In the genomic region with DNA sequence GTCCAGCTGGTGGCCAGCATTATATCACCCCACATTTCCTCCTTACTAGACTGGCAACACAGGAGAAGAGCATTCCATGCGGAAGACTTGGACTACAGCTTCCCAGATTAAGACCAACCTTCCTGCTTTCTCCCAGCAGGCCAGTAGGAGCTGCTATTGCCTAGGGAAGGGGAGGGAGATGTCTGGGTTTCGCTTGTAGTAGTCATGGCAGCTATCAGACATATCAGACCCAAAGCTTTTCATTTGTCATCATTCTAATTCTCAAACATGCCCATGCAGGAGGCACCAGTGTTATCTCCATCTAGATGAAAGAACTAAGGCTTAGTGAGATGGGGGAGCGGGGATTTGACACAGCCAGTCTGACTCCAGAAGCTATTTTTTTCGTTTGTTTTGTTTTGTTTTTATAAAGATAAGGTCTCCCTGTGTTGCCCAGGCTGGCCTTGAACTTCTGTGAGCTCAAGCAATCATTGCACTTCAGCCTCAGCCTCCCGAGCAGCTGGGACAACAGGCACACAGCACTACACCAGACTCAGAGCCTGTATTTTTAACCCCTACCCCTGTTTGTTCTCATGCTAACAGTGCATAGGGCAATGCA, we compare ENCODE assay signal across 1 cellular context.
A peak's percentile ranks its signal among the peaks of the same experiment; 100 is the strongest.
TF ChIP-seq lines count a peak whose summit lies in the region.

No MANE protein-coding gene starts in this region.

TF ChIP-seq in HepG2, 621 proteins besides CTCF, POLR2A, EP300 and RAD21 (continued from another document and continues in another):
- TF ChIP-seq, protein P1, sequence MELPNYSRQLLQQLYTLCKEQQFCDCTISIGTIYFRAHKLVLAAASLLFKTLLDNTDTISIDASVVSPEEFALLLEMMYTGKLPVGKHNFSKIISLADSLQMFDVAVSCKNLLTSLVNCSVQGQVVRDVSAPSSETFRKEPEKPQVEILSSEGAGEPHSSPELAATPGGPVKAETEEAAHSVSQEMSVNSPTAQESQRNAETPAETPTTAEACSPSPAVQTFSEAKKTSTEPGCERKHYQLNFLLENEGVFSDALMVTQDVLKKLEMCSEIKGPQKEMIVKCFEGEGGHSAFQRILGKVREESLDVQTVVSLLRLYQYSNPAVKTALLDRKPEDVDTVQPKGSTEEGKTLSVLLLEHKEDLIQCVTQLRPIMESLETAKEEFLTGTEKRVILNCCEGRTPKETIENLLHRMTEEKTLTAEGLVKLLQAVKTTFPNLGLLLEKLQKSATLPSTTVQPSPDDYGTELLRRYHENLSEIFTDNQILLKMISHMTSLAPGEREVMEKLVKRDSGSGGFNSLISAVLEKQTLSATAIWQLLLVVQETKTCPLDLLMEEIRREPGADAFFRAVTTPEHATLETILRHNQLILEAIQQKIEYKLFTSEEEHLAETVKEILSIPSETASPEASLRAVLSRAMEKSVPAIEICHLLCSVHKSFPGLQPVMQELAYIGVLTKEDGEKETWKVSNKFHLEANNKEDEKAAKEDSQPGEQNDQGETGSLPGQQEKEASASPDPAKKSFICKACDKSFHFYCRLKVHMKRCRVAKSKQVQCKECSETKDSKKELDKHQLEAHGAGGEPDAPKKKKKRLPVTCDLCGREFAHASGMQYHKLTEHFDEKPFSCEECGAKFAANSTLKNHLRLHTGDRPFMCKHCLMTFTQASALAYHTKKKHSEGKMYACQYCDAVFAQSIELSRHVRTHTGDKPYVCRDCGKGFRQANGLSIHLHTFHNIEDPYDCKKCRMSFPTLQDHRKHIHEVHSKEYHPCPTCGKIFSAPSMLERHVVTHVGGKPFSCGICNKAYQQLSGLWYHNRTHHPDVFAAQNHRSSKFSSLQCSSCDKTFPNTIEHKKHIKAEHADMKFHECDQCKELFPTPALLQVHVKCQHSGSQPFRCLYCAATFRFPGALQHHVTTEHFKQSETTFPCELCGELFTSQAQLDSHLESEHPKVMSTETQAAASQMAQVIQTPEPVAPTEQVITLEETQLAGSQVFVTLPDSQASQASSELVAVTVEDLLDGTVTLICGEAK (IDR thresholded peaks at IDR 0.05) = no peak
- TF ChIP-seq, protein P1 (CRISPR knock-in tag; IDR thresholded peaks at IDR 0.05) = no peak; the same call in 1 of the 2 replicates
- TF ChIP-seq ZNF18 (CRISPR knock-in tag; IDR thresholded peaks at IDR 0.05; ENCODE audit: insufficient replicate concordance) (no peak), SKI (IDR thresholded peaks at IDR 0.05; ENCODE audit: partially characterized antibody) (peak; percentile 96), FOXA1 (IDR thresholded peaks at IDR 0.05) (no peak), FOXA1 (CRISPR knock-in tag; IDR thresholded peaks at IDR 0.05) (peak; percentile 77), ZNF790 (CRISPR knock-in tag; IDR thresholded peaks at IDR 0.05; ENCODE audit: borderline replicate concordance) (no peak), HMG20A (CRISPR knock-in tag; IDR thresholded peaks at IDR 0.05; ENCODE audit: borderline replicate concordance) (peak; percentile 57; the same call in 1 of the 2 replicates), SNAI1 (CRISPR knock-in tag; IDR thresholded peaks at IDR 0.05; ENCODE audit: borderline replicate concordance) (no peak), CERS6 (CRISPR knock-in tag; IDR thresholded peaks at IDR 0.05) (no peak), ZFP36 (IDR thresholded peaks at IDR 0.05; ENCODE audit: borderline replicate concordance, low read depth, low read length, partially characterized antibody) (no peak), SALL2 (CRISPR knock-in tag; IDR thresholded peaks at IDR 0.05) (no peak; the same call in 1 of the 2 replicates), KDM2A (CRISPR knock-in tag; IDR thresholded peaks at IDR 0.05; ENCODE audit: borderline replicate concordance, low read depth) (peak; percentile 38; the same call in 1 of the 2 replicates), ATRX (CRISPR knock-in tag; IDR thresholded peaks at IDR 0.05; ENCODE audit: borderline replicate concordance) (no peak), ZNF460 (CRISPR knock-in tag; IDR thresholded peaks at IDR 0.05; ENCODE audit: borderline replicate concordance) (peak; percentile 16; the same call in 1 of the 2 replicates), NCOA2 (CRISPR knock-in tag; IDR thresholded peaks at IDR 0.05) (peak; percentile 96), HMGA1 (CRISPR knock-in tag; conservative IDR thresholded peaks at IDR 0.05) (no peak), BHLHE40 (IDR thresholded peaks at IDR 0.05; ENCODE audit: low read length) (peak; percentile 27; the same call in 1 of the 2 replicates), RARG (CRISPR knock-in tag; IDR thresholded peaks at IDR 0.05; ENCODE audit: low read depth) (no peak), ZNF3 (CRISPR knock-in tag; IDR thresholded peaks at IDR 0.05) (no peak; the same call in 1 of the 2 replicates), PPARG (CRISPR knock-in tag; conservative IDR thresholded peaks at IDR 0.05) (peak; percentile 87; the same call in 1 of the 2 replicates), ZKSCAN8 (CRISPR knock-in tag; IDR thresholded peaks at IDR 0.05; ENCODE audit: borderline replicate concordance) (0 out of 2 replicates have a peak, but pooled peaks have one; percentile 48), RXRB (CRISPR knock-in tag; IDR thresholded peaks at IDR 0.05; ENCODE audit: borderline replicate concordance) (peak; percentile 90), ZNF670 (CRISPR knock-in tag; IDR thresholded peaks at IDR 0.05; ENCODE audit: borderline replicate concordance) (peak; percentile 51; the same call in 1 of the 2 replicates), KAT2B (IDR thresholded peaks at IDR 0.05; ENCODE audit: borderline replicate concordance, low read depth, low read length) (no peak), TBL1XR1 (IDR thresholded peaks at IDR 0.05; ENCODE audit: borderline replicate concordance, low read length, partially characterized antibody) (peak; percentile 96), ZNF7 (CRISPR knock-in tag; IDR thresholded peaks at IDR 0.05) (no peak), ZNF766 (CRISPR knock-in tag; IDR thresholded peaks at IDR 0.05; ENCODE audit: borderline replicate concordance) (0 out of 2 replicates have a peak, but pooled peaks have one; percentile 33), ZSCAN31 (CRISPR knock-in tag; IDR thresholded peaks at IDR 0.05; ENCODE audit: low read depth) (0 out of 2 replicates have a peak, but pooled peaks have one; percentile 40), SALL1 (CRISPR knock-in tag; IDR thresholded peaks at IDR 0.05) (peak; percentile 94)
- TF ChIP-seq, protein P2, sequence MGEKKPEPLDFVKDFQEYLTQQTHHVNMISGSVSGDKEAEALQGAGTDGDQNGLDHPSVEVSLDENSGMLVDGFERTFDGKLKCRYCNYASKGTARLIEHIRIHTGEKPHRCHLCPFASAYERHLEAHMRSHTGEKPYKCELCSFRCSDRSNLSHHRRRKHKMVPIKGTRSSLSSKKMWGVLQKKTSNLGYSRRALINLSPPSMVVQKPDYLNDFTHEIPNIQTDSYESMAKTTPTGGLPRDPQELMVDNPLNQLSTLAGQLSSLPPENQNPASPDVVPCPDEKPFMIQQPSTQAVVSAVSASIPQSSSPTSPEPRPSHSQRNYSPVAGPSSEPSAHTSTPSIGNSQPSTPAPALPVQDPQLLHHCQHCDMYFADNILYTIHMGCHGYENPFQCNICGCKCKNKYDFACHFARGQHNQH (CRISPR knock-in tag; IDR thresholded peaks at IDR 0.05) = peak; percentile 99
- TF ChIP-seq, protein P3, sequence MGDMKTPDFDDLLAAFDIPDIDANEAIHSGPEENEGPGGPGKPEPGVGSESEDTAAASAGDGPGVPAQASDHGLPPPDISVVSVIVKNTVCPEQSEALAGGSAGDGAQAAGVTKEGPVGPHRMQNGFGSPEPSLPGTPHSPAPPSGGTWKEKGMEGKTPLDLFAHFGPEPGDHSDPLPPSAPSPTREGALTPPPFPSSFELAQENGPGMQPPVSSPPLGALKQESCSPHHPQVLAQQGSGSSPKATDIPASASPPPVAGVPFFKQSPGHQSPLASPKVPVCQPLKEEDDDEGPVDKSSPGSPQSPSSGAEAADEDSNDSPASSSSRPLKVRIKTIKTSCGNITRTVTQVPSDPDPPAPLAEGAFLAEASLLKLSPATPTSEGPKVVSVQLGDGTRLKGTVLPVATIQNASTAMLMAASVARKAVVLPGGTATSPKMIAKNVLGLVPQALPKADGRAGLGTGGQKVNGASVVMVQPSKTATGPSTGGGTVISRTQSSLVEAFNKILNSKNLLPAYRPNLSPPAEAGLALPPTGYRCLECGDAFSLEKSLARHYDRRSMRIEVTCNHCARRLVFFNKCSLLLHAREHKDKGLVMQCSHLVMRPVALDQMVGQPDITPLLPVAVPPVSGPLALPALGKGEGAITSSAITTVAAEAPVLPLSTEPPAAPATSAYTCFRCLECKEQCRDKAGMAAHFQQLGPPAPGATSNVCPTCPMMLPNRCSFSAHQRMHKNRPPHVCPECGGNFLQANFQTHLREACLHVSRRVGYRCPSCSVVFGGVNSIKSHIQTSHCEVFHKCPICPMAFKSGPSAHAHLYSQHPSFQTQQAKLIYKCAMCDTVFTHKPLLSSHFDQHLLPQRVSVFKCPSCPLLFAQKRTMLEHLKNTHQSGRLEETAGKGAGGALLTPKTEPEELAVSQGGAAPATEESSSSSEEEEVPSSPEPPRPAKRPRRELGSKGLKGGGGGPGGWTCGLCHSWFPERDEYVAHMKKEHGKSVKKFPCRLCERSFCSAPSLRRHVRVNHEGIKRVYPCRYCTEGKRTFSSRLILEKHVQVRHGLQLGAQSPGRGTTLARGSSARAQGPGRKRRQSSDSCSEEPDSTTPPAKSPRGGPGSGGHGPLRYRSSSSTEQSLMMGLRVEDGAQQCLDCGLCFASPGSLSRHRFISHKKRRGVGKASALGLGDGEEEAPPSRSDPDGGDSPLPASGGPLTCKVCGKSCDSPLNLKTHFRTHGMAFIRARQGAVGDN (CRISPR knock-in tag; IDR thresholded peaks at IDR 0.05) = no peak
- TF ChIP-seq, protein P4, sequence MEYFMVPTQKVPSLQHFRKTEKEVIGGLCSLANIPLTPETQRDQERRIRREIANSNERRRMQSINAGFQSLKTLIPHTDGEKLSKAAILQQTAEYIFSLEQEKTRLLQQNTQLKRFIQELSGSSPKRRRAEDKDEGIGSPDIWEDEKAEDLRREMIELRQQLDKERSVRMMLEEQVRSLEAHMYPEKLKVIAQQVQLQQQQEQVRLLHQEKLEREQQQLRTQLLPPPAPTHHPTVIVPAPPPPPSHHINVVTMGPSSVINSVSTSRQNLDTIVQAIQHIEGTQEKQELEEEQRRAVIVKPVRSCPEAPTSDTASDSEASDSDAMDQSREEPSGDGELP (IDR thresholded peaks at IDR 0.05; ENCODE audit: borderline replicate concordance, low read depth) = peak; percentile 93
- TF ChIP-seq, protein P5, sequence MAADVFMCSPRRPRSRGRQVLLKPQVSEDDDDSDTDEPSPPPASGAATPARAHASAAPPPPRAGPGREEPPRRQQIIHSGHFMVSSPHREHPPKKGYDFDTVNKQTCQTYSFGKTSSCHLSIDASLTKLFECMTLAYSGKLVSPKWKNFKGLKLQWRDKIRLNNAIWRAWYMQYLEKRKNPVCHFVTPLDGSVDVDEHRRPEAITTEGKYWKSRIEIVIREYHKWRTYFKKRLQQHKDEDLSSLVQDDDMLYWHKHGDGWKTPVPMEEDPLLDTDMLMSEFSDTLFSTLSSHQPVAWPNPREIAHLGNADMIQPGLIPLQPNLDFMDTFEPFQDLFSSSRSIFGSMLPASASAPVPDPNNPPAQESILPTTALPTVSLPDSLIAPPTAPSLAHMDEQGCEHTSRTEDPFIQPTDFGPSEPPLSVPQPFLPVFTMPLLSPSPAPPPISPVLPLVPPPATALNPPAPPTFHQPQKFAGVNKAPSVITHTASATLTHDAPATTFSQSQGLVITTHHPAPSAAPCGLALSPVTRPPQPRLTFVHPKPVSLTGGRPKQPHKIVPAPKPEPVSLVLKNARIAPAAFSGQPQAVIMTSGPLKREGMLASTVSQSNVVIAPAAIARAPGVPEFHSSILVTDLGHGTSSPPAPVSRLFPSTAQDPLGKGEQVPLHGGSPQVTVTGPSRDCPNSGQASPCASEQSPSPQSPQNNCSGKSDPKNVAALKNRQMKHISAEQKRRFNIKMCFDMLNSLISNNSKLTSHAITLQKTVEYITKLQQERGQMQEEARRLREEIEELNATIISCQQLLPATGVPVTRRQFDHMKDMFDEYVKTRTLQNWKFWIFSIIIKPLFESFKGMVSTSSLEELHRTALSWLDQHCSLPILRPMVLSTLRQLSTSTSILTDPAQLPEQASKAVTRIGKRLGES (CRISPR knock-in tag; IDR thresholded peaks at IDR 0.05; ENCODE audit: borderline replicate concordance) = no peak
